ENCODE assay signal across 1 cellular context in the genomic region with DNA sequence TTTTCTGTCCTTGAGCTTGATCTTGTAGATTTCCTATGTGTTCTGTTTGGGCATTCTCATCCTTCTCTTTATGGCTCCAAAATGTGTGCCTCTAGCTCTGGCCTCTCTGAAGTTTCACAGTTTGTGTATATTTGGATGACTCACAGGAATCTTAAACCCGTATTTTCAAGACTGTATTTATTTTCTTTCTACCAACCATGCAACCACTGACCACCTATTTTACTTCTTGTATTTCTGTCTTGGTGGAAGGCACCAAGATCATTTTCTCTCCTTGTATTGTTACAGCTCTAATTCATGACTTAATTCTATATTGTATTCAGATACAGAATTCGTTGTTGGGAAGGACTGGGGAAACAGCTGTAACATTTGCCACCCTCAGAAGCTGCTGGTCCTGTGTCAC.
TF ChIP-seq lines count a peak whose summit lies in the region.

No MANE protein-coding gene starts in this region.

TF ChIP-seq in GM23338, 12 proteins besides CTCF, POLR2A, EP300 and RAD21 (continued from another document):
- TF ChIP-seq ZNF462 (CRISPR knock-in tag; IDR thresholded peaks at IDR 0.05) (no peak), ZNF331 (CRISPR knock-in tag; IDR thresholded peaks at IDR 0.05; ENCODE audit: low read depth) (no peak), ETS1 (IDR thresholded peaks at IDR 0.05) (no peak), CREB1 (CRISPR knock-in tag; IDR thresholded peaks at IDR 0.05; ENCODE audit: low read depth) (no peak), NANOG (IDR thresholded peaks at IDR 0.05; ENCODE audit: borderline replicate concordance) (no peak)
